20 cellular contexts compared by ENCODE assay signal in genomic region chr2:98923244-98923940, GRCh38. TPM values are rescaled to one million over a fixed set of nuclear protein-coding genes. Genes with fewer than 3 reads are reported as not detected.
DNase-seq lines count a peak whose midpoint lies in the region; ATAC-seq, FAIRE-seq and TF ChIP-seq lines count a peak whose summit lies in the region.
"Had no signal": no experiment of that assay in that cellular context is flagged by ENCODE, and none has a peak within 500 bp of the region (broad histone marks: within the 10 kb centered on the region; RNA-seq: fewer than 3 reads in every experiment).

No MANE protein-coding gene starts in this region.

- intact Hi-C loops in HepG2 (cut with micrococcal nuclease; ENCODE audit: unreplicated experiment) (loop anchor here (1.0 to 10.0 kb wide), 2 partner anchors 43 to 279 kb away; no protein-coding TSS in a partner anchor), right lobe of liver (cut with DNase I) (no loop called here)

- DNase-seq in HepG2 (ENCODE audit: low spot score), result no peak
- no peak for DNase-seq in right lobe of liver
- no peak for DNase-seq in cardiac fibroblast (ENCODE audit: low read depth in 2 of 2)
- DNase-seq in type B pancreatic cell (ENCODE audit: extremely low spot score, unreplicated experiment), result no peak
- no peak for DNase-seq in HTR-8/SVneo (ENCODE audit: insufficient read length, low spot score)
- DNase-seq in mesothelial cell of epicardium (ENCODE audit: low spot score in 2 of 2, unreplicated experiment in 2 of 2), result no peak
- DNase-seq: activated CD8-positive, alpha-beta T cell treated with anti-CD3 and anti-CD28 coated beads, Interleukin-2, amount 10 ng/mL, durations not matched to agents 7 days and 5 days; adrenal gland; Calu3; cerebellar nuclear complex; immature natural killer cell; NCI-H2029 treated with DMSO at 0.1 percent for 48 hours; NCI-H748 treated with DMSO at 0.1 percent for 48 hours; transverse colon had no signal

- no peaks in the 10 kb centered on the region for H3K79me2 ChIP-seq in HepG2 (ENCODE audit: insufficient read depth, low read length)
- H3K79me2 ChIP-seq in Loucy (ENCODE audit: insufficient read depth, low read length), result no peaks in the 10 kb centered on the region

- H3K4me3 ChIP-seq in HepG2 (replicated peaks in 1 of 3; ENCODE audit: insufficient read depth in 1 of 3, low read depth in 2 of 3, low read length in 3 of 3) (no peak overlapping the region), right lobe of liver (no peak overlapping the region), Loucy (ENCODE audit: low read length, poor library complexity, severe bottlenecking) (no peak overlapping the region), cardiac fibroblast (replicated peaks in 1 of 2; ENCODE audit: low read depth in 2 of 2, low read length in 2 of 2) (no peak overlapping the region)
- H3K4me3 ChIP-seq: adrenal gland, skin epidermis, transverse colon had no signal

- ATAC-seq in HepG2 (no peak), right lobe of liver (no peak), GM19395 (IDR thresholded peaks at IDR 0.05; ENCODE audit: unreplicated experiment) (no peak)
- ATAC-seq: activated CD8-positive, alpha-beta T cell treated with anti-CD3 and anti-CD28 coated beads, Interleukin-2, amount 10 ng/mL, durations not matched to agents 7 days and 5 days; stimulated activated memory B cell treated with anti-CD40 and anti-IgM and Interleukin-4, amounts not matched to agents 10 μg/mL and 1 μg/mL and 100 μg/mL, for 72 hours had no signal

- no peaks in the 10 kb centered on the region for H3K36me3 Mint-ChIP-seq in type B pancreatic cell
- no peaks in the 10 kb centered on the region for H3K36me3 Mint-ChIP-seq in mesothelial cell of epicardium
- H3K36me3 Mint-ChIP-seq: immature natural killer cell; stimulated activated memory B cell treated with anti-CD40 and anti-IgM and Interleukin-4, amounts not matched to agents 10 μg/mL and 1 μg/mL and 100 μg/mL, for 72 hours had no signal

- H3K9ac ChIP-seq in HepG2 (ENCODE audit: insufficient read depth, low read depth, low read length) (no peak overlapping the region), Loucy (ENCODE audit: low read depth, low read length, poor library complexity, severe bottlenecking) (no peak overlapping the region)

- CTCF ChIA-PET in HepG2 (lab: Yijun Ruan, JAX; ENCODE audit: low intra/inter-chr PET ratio, low total read pairs), result interaction anchor here (0.9 to 1.1 kb wide), 2 partner anchors 43 to 274 kb away, joined by 3 to 4 read pairs; no protein-coding TSS in a partner anchor

- no peaks in the 10 kb centered on the region for H4K20me1 ChIP-seq in HepG2 (ENCODE audit: insufficient read depth, low read length)
- H4K20me1 ChIP-seq in Loucy (ENCODE audit: insufficient read depth, low read length, poor library complexity, severe bottlenecking), result no peaks in the 10 kb centered on the region

- H3K4me1 Mint-ChIP-seq in type B pancreatic cell (ENCODE audit: unreplicated experiment) (no peaks in the 10 kb centered on the region), mesothelial cell of epicardium (no peaks in the 10 kb centered on the region)
- H3K4me1 Mint-ChIP-seq: immature natural killer cell; stimulated activated memory B cell treated with anti-CD40 and anti-IgM and Interleukin-4, amounts not matched to agents 10 μg/mL and 1 μg/mL and 100 μg/mL, for 72 hours had no signal

- H3K27ac Mint-ChIP-seq in type B pancreatic cell (no peak overlapping the region), mesothelial cell of epicardium (no peak overlapping the region)
- H3K27ac Mint-ChIP-seq: activated CD8-positive, alpha-beta T cell treated with anti-CD3 and anti-CD28 coated beads, Interleukin-2, amount 10 ng/mL, durations not matched to agents 7 days and 5 days; immature natural killer cell; stimulated activated memory B cell treated with anti-CD40 and anti-IgM and Interleukin-4, amounts not matched to agents 10 μg/mL and 1 μg/mL and 100 μg/mL, for 72 hours had no signal

- POLR2A ChIA-PET in HepG2 (lab: Yijun Ruan, JAX), result no interaction called here

- H3K4me2 ChIP-seq in HepG2 (ENCODE audit: low read depth, low read length) (no peak overlapping the region), Loucy (ENCODE audit: low read depth, low read length, poor library complexity, severe bottlenecking) (no peak overlapping the region)

- in situ Hi-C loops in HepG2 (cut with HindIII; ENCODE audit: extremely low pct_ligation_motif_present, low pct_unique_long_range_greater_than_20kb), result no loop called here

- TF ChIP-seq EP300 in HepG2 (IDR thresholded peaks at IDR 0.05; ENCODE audit: low read depth in 2 of 2, low read length in 2 of 2) (no peak), HepG2 (CRISPR knock-in tag; IDR thresholded peaks at IDR 0.05; ENCODE audit: borderline replicate concordance) (no peak)

- FAIRE-seq in HepG2 (lab: Jason Lieb, UNC) (no peak), HTR-8/SVneo (lab: Jason Lieb, UNC) (no peak)

- no peak overlapping the region for H3K4me3 Mint-ChIP-seq in type B pancreatic cell
- no peak overlapping the region for H3K4me3 Mint-ChIP-seq in mesothelial cell of epicardium
- H3K4me3 Mint-ChIP-seq: activated CD8-positive, alpha-beta T cell treated with anti-CD3 and anti-CD28 coated beads, Interleukin-2, amount 10 ng/mL, durations not matched to agents 7 days and 5 days; immature natural killer cell; stimulated activated memory B cell treated with anti-CD40 and anti-IgM and Interleukin-4, amounts not matched to agents 10 μg/mL and 1 μg/mL and 100 μg/mL, for 72 hours had no signal

- peaks cover 2 to 16% of the 10 kb centered on the region in 2 experiments; a peak in 2 of 5 replicates for H3K27me3 ChIP-seq in HepG2 (ENCODE audit: control insufficient read depth in 1 of 2, insufficient read depth in 2 of 2, low read length in 2 of 2)
- no peaks in the 10 kb centered on the region for H3K27me3 ChIP-seq in right lobe of liver
- H3K27me3 ChIP-seq in Loucy (ENCODE audit: insufficient read depth, low read length, poor library complexity, severe bottlenecking), result no peaks in the 10 kb centered on the region
- H3K27me3 ChIP-seq: neutrophil, transverse colon had no signal

- TF ChIP-seq POLR2A in HepG2 (IDR thresholded peaks at IDR 0.05; ENCODE audit: insufficient read depth in 1 of 2, low read depth in 2 of 2, low read length in 2 of 2) (no peak), right lobe of liver (IDR thresholded peaks at IDR 0.05) (no peak)

- H3K9me3 ChIP-seq in HepG2 (ENCODE audit: low read length), result no peaks in the 10 kb centered on the region
- H3K9me3 ChIP-seq in right lobe of liver, result no peaks in the 10 kb centered on the region
- H3K9me3 ChIP-seq in Loucy (ENCODE audit: insufficient read depth, low read depth, low read length), result peaks cover 4% of the 10 kb centered on the region; the same call in 1 of the 2 replicates
- H3K9me3 ChIP-seq: adrenal gland, neutrophil, transverse colon had no signal

- H3K27me3 Mint-ChIP-seq in type B pancreatic cell (peaks cover 3% of the 10 kb centered on the region), mesothelial cell of epicardium (ENCODE audit: low read depth) (peaks cover 26% of the 10 kb centered on the region)

- H3K9me2 ChIP-seq in Loucy (replicated peaks; ENCODE audit: low read depth, low read length), result no peaks in the 10 kb centered on the region

- BruUV-seq in HepG2 (replicated peaks; lab: Mats Ljungman, UMichigan), result no TSS peak

- no peak overlapping the region for H3K27ac ChIP-seq in HepG2 (ENCODE audit: extremely low read length, insufficient read depth, low read length)
- H3K27ac ChIP-seq in right lobe of liver, result no peak overlapping the region
- H3K27ac ChIP-seq: adrenal gland, HL-60, neutrophil, skin epidermis, transverse colon had no signal

- no peak overlapping the region for H2AFZ ChIP-seq in HepG2 (ENCODE audit: low read length)
- H2AFZ ChIP-seq in Loucy (ENCODE audit: low read length), result no peak overlapping the region

- WGBS in HepG2 (ENCODE audit: low lambda C conversion rate), result 52% methylated on average over 1 of the region's 1 CpG
- 83% methylated on average over 1 of the region's 1 CpG for WGBS in right lobe of liver (ENCODE audit: insufficient coverage, low coverage, low lambda C conversion rate, missing lambda C conversion rate)

- no peaks in the 10 kb centered on the region for H3K9me3 Mint-ChIP-seq in type B pancreatic cell
- peaks cover 3% of the 10 kb centered on the region for H3K9me3 Mint-ChIP-seq in mesothelial cell of epicardium

- TF ChIP-seq CTCF in HepG2 (CRISPR knock-in tag; IDR thresholded peaks at IDR 0.05) (peak; percentile 53), right lobe of liver (IDR thresholded peaks at IDR 0.05) (no peak), Loucy (conservative IDR thresholded peaks at IDR 0.05; ENCODE audit: low read length) (peak; percentile 24; the same call in 1 of the 2 replicates), cardiac fibroblast (IDR thresholded peaks at IDR 0.05; ENCODE audit: low read depth, low read length) (peak; percentile 22), type B pancreatic cell (conservative IDR thresholded peaks at IDR 0.05) (peak; percentile 53), mesothelial cell of epicardium (IDR thresholded peaks at IDR 0.05; ENCODE audit: unreplicated experiment) (no peak)

- H3K4me1 ChIP-seq in HepG2 (ENCODE audit: insufficient read depth, low read length), result no peaks in the 10 kb centered on the region
- H3K4me1 ChIP-seq in right lobe of liver, result no peaks in the 10 kb centered on the region
- no peaks in the 10 kb centered on the region for H3K4me1 ChIP-seq in Loucy (ENCODE audit: insufficient read depth, low read length, poor library complexity, severe bottlenecking)
- H3K4me1 ChIP-seq: adrenal gland, transverse colon had no signal

- H3F3A ChIP-seq in Loucy (ENCODE audit: low read depth), result no peaks in the 10 kb centered on the region

- H3K36me3 ChIP-seq in HepG2 (replicated peaks in 1 of 2; ENCODE audit: control insufficient read depth in 1 of 2, insufficient read depth in 2 of 2, low read length in 2 of 2) (no peaks in the 10 kb centered on the region; a peak in 1 of 5 replicates), right lobe of liver (no peaks in the 10 kb centered on the region), Loucy (ENCODE audit: insufficient read depth, low read length) (no peaks in the 10 kb centered on the region)
- H3K36me3 ChIP-seq: adrenal gland, neutrophil, transverse colon had no signal

- TF ChIP-seq RAD21 in HepG2 (CRISPR knock-in tag; IDR thresholded peaks at IDR 0.05), result no peak

RNA-seq across cellular contexts. Expression of gene CRACDL, which starts 12.6 kb away (rescaled TPM):
- total RNA-seq in HepG2 (2016; rRNA removed; fragmentation: Illumina TruSeq; extraction: Trizol) (0.15 TPM in 1 of 2 replicates, not detected in the other), right lobe of liver (under 1 TPM; 0.12 to 0.56 (median 0.32) TPM), type B pancreatic cell (ENCODE audit: low replicate concordance) (6.2 and 9.6 TPM in 2 replicates), mesothelial cell of epicardium (1.1 to 1.7 TPM (median 1.7 TPM) in 3 replicates)
- total RNA-seq in HepG2 (2016; cell fraction: cytosol; rRNA removed; fragmentation: Illumina TruSeq; extraction: Trizol; ENCODE audit: low read depth), result 0.09 TPM in 1 of 2 replicates, not detected in the other
- total RNA-seq in HepG2 (2016; cell fraction: insoluble cytoplasmic fraction; rRNA removed; fragmentation: Illumina TruSeq; extraction: Trizol), result 0.13 and 0.16 TPM in 2 replicates
- total RNA-seq in HepG2 (2016; cell fraction: membrane; rRNA removed; fragmentation: Illumina TruSeq; extraction: Trizol), result 0.14 and 0.28 TPM in 2 replicates
- total RNA-seq in HepG2 (2016; cell fraction: nucleus; rRNA removed; fragmentation: Illumina TruSeq; extraction: Trizol), result 0.16 and 0.19 TPM in 2 replicates
- polyA plus RNA-seq in HepG2 (2011; rRNA removed), result 0.14 and 0.26 TPM in 2 replicates
- 0.08 and 0.11 TPM in 2 replicates for polyA plus RNA-seq in HepG2 (2011; cell fraction: cytosol; rRNA removed)
- polyA plus RNA-seq in HepG2 (2011; cell fraction: nucleus; rRNA removed), result 0.21 and 0.26 TPM in 2 replicates
- polyA plus RNA-seq in HepG2 (2012), result 0.20 and 0.24 TPM in 2 replicates
- polyA plus RNA-seq in HepG2 (2016; cell fraction: cytosol; fragmentation: Illumina TruSeq; extraction: Trizol; ENCODE audit: low read depth), result 0.05 and 0.06 TPM in 2 replicates
- polyA plus RNA-seq in HepG2 (2016; cell fraction: insoluble cytoplasmic fraction; fragmentation: Illumina TruSeq; extraction: Trizol; ENCODE audit: low read depth), result 0.09 and 0.11 TPM in 2 replicates
- polyA plus RNA-seq in HepG2 (2016; cell fraction: membrane; fragmentation: Illumina TruSeq; extraction: Trizol; ENCODE audit: low read depth), result 0.08 and 0.10 TPM in 2 replicates
- 0.27 and 0.83 TPM in 2 replicates for polyA plus RNA-seq in HepG2 (2016; cell fraction: nucleus; fragmentation: Illumina TruSeq; extraction: Trizol; ENCODE audit: insufficient read depth, low read depth)
- 0.24 and 3.8 TPM in 2 replicates for polyA minus RNA-seq in HepG2 (2011; rRNA and poly(A)+ RNA removed; ENCODE audit: low replicate concordance)
- polyA minus RNA-seq in HepG2 (2011; cell fraction: cytosol; rRNA and poly(A)+ RNA removed), result not detected in 2 replicates
- polyA minus RNA-seq in HepG2 (2011; cell fraction: nucleus; rRNA and poly(A)+ RNA removed), result 0.13 and 0.37 TPM in 2 replicates

Comparison
In these comparisons a context has a peak if more than half of its experiments do, and no peak if none do; other contexts are left out.
1. CTCF ChIP-seq: peak in HepG2 (single experiment), Loucy (single experiment), cardiac fibroblast (single experiment) and type B pancreatic cell (single experiment); none in right lobe of liver (0 of 4) and mesothelial cell of epicardium (single experiment).